5 cellular contexts compared by ENCODE assay signal in genomic region chr6:116495161-116495560, GRCh38. TPM values are rescaled to one million over a fixed set of nuclear protein-coding genes. Genes with fewer than 3 reads are reported as not detected.
"Had no signal": no experiment of that assay in that cellular context is flagged by ENCODE, and none has a peak within 500 bp of the region (broad histone marks: within the 10 kb centered on the region; RNA-seq: fewer than 3 reads in every experiment).

No MANE protein-coding gene starts in this region.

RNA-seq across cellular contexts. Expression of gene CALHM5, which starts 16.3 kb away (rescaled TPM):
- total RNA-seq: HepG2 had no signal
- polyA plus RNA-seq: HepG2, IgD-negative memory B cell had no signal

RNA-seq across cellular contexts. Expression of gene CALHM6, which starts 34.0 kb away (rescaled TPM):
- total RNA-seq: HepG2, HT-29 had no signal
- polyA plus RNA-seq: HepG2 had no signal

RNA-seq across cellular contexts. Expression of gene TRAPPC3L, which starts 50.3 kb away (rescaled TPM):
- total RNA-seq: HepG2, HT-29, IMR-90 had no signal
- polyA plus RNA-seq: HepG2, IgD-negative memory B cell had no signal

RNA-seq across cellular contexts. Expression of gene CALHM4, which starts 58.4 kb away (rescaled TPM):
- total RNA-seq: HepG2, HT-29, HT1080, IMR-90 had no signal
- polyA plus RNA-seq: HepG2, IgD-negative memory B cell had no signal
